ENCODE assay signal across 8 cellular contexts in the genomic region with DNA sequence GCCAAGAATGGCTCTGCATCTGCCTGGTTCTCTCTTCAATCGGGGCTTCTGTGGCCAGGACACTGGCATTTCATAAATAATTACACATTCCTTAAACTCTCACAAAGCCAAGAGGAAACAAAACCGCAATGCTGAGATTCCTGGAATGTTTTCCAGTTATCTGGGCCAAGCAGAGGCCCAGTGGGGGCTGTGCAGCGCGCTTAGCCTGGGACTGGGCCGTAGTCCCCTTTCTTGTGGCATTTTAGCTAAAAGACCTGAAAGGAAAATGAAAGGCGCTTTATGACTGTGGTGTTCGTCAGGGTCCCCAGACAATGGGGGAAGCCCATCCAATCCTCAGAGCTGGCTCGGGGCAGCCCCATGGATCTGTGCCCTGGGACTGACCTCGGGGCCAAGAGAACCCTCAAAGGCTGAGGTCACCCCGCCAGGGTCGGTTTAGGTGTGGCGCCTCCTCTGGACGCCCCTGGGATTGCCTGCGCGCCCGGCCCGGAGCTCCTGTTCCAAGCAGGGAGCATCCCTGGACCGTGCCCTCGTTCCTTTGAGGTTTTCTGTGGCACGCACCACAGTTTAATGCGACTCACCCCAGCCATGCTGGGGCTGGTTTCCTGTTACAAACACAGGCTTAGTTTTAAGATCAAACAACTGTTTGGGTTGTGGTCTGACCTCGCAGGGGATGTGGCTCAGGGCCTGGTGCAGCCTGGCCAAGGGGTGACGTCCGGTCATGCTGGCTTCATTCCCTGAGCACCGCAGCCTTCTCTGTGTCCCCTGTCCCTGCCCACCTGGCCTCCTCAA.
DNase-seq lines count a peak whose midpoint lies in the region; ATAC-seq lines count a peak whose summit lies in the region.

No MANE protein-coding gene starts in this region.

- H3K4me1 ChIP-seq in adipocyte (ENCODE audit: control insufficient read depth, insufficient read depth, low read length), result peaks cover 21% of the 10 kb centered on the region

- H3K9ac ChIP-seq in adipocyte (ENCODE audit: low read length), result peak overlapping the region; percentile 14

- peaks cover 48% of the 10 kb centered on the region for H3K27me3 ChIP-seq in adipocyte (replicated peaks; ENCODE audit: control insufficient read depth, insufficient read depth, low read length)

- H3K27ac ChIP-seq in KOPT-K1 (ENCODE audit: low read depth, low read length, poor library complexity, severe bottlenecking), result peak overlapping the region; percentile 65

- DNase-seq in GM04504 (ENCODE audit: low read depth), result peak; percentile 73
- peak; percentile 87 for DNase-seq in adipocyte (ENCODE audit: low read depth)
- peak; percentile 83 for DNase-seq in islet precursor cell
- DNase-seq in stimulated activated CD8-positive, alpha-beta memory T cell treated with anti-CD3 and anti-CD28 coated beads, Interleukin-7, amount 100 ng/mL, for 48 hours (ENCODE audit: extremely low read depth in 1 of 2, low read depth in 1 of 2), result peak; percentile 34 to 49
- no peak for DNase-seq in cortex of kidney (lab: John Stamatoyannopoulos, UW)
- no peak for DNase-seq in NCI-H128 (lab: John Stamatoyannopoulos, UW; ENCODE audit: unreplicated experiment)

- peak overlapping the region; percentile 50 for H3K4me3 ChIP-seq in adipocyte (ENCODE audit: low read length)

- no peaks in the 10 kb centered on the region for H3K36me3 ChIP-seq in KOPT-K1 (ENCODE audit: insufficient read depth, low read length)
- no peaks in the 10 kb centered on the region for H3K36me3 ChIP-seq in adipocyte (ENCODE audit: control insufficient read depth, insufficient read depth, low read length, severe bottlenecking)

- ATAC-seq in GM21576 (IDR thresholded peaks at IDR 0.05; ENCODE audit: unreplicated experiment), result peak; percentile 48

- H3K9me3 ChIP-seq in KOPT-K1 (ENCODE audit: insufficient read depth, low read length, poor library complexity, severe bottlenecking) (no peaks in the 10 kb centered on the region), adipocyte (ENCODE audit: control insufficient read depth, low read length) (no peaks in the 10 kb centered on the region)

Comparison
In these comparisons a context has a peak if more than half of its experiments do, and no peak if none do; other contexts are left out.
1. DNase-seq: peak in GM04504 (single experiment), adipocyte (single experiment), islet precursor cell (single experiment) and stimulated activated CD8-positive, alpha-beta memory T cell treated with anti-CD3 and anti-CD28 coated beads, Interleukin-7, amount 100 ng/mL, for 48 hours (2 of 2); none in cortex of kidney (single experiment) and NCI-H128 (single experiment).